8 cellular contexts compared by ENCODE assay signal in genomic region chr5:137743031-137743640, GRCh38. TPM values are rescaled to one million over a fixed set of nuclear protein-coding genes. Genes with fewer than 3 reads are reported as not detected.
DNase-seq lines count a peak whose midpoint lies in the region; ATAC-seq, FAIRE-seq and TF ChIP-seq lines count a peak whose summit lies in the region.

No MANE protein-coding gene starts in this region.

- H3K27me3 ChIP-seq in tibial artery: no peaks in the 10 kb centered on the region

- no peaks in the 10 kb centered on the region for H3K36me3 ChIP-seq in tibial artery

- intact Hi-C loops in tibial artery (cut with DNase I; ENCODE audit: low total_unique reads): loop anchor here (2.0 to 5.0 kb wide), 2 partner anchors 84 to 116 kb away; no protein-coding TSS in a partner anchor

- H3K4me1 ChIP-seq in tibial artery: no peaks in the 10 kb centered on the region

- no peaks in the 10 kb centered on the region for H3K9me3 ChIP-seq in tibial artery

- peak; percentile 83 for FAIRE-seq in GM18507 (lab: Jason Lieb, UNC)

- TF ChIP-seq CTCF in epithelial cell of esophagus (IDR thresholded peaks at IDR 0.05; ENCODE audit: insufficient read depth, low read depth, low read length, missing control alignments): peak; percentile 68
- TF ChIP-seq CTCF in tibial artery (IDR thresholded peaks at IDR 0.05): peak; percentile 56 to 73

- no peak overlapping the region for H3K27ac ChIP-seq in tibial artery

- ATAC-seq in HG03378 (IDR thresholded peaks at IDR 0.05; ENCODE audit: unreplicated experiment): peak; percentile 54

- no peak overlapping the region for H3K4me3 ChIP-seq in epithelial cell of esophagus (ENCODE audit: low read length)
- H3K4me3 ChIP-seq in tibial artery: no peak overlapping the region

- DNase-seq in AG08395 (ENCODE audit: low spot score) (peak; percentile 64), GM18507 (ENCODE audit: extremely low spot score, insufficient read length, low read depth) (no peak), NCI-H748 treated with DMSO at 0.1 percent for 48 hours (lab: John Stamatoyannopoulos, UW) (peak; percentile 65), epithelial cell of esophagus (ENCODE audit: low read depth) (peak; percentile 80), myocyte (ENCODE audit: low read depth) (peak; percentile 85), tibial artery (peak in 1 of 2 donors; percentile 22)
- peak; percentile 39 to 48 for DNase-seq in activated CD4-positive, alpha-beta T cell treated with anti-CD3 and anti-CD28 coated beads, Interleukin-2, amount 50 U/mL, for 48 hours

RNA-seq across cellular contexts. Expression of gene KLHL3, which starts 7.2 kb away (rescaled TPM):
- total RNA-seq in myocyte: 1.2 and 1.4 TPM in 2 replicates
- 1.1 TPM for polyA plus RNA-seq in myocyte (2012)

RNA-seq across cellular contexts. Expression of gene HNRNPA0, which starts 11.0 kb away (rescaled TPM):
- total RNA-seq in myocyte: 9.3 and 10.5 TPM in 2 replicates
- polyA plus RNA-seq in myocyte (2012): 27.7 TPM
